20 cellular contexts compared by ENCODE assay signal in genomic region chr5:137032929-137033328, GRCh38.
DNase-seq lines count a peak whose midpoint lies in the region; ATAC-seq lines count a peak whose summit lies in the region.
"Had no signal": no experiment of that assay in that cellular context is flagged by ENCODE, and none has a peak within 500 bp of the region (broad histone marks: within the 10 kb centered on the region; RNA-seq: fewer than 3 reads in every experiment).

No MANE protein-coding gene starts in this region.

- DNase-seq in NCI-H146 (lab: John Stamatoyannopoulos, UW) (peak; percentile 64), dermis blood vessel endothelial cell (peak; percentile 71), iPS-NIHi7 (ENCODE audit: extremely low spot score) (peak; percentile 24), A172 (ENCODE audit: low spot score) (no peak)
- DNase-seq: ACHN; AML-193; DMS79 treated with DMSO at 0.1 percent for 48 hours; IMR-90; NCI-H1048; NCI-H1436; NCI-H2029 treated with DMSO at 0.1 percent for 48 hours; NCI-H2171 treated with DMSO at 0.1 percent for 48 hours; NCI-H446 treated with DMSO at 0.1 percent for 48 hours; NCI-H748 treated with DMSO at 0.1 percent for 48 hours; NK-92 treated with Interleukin-12 subunit alpha and Interleukin-12 subunit beta, amount 100 ng/mL, for 24 hours; Peyer's patch had no signal

- ATAC-seq in HG03457 (IDR thresholded peaks at IDR 0.05; ENCODE audit: unreplicated experiment) (no peak), HG03432 (IDR thresholded peaks at IDR 0.05; ENCODE audit: unreplicated experiment) (no peak), HG02981 (IDR thresholded peaks at IDR 0.05; ENCODE audit: unreplicated experiment) (no peak)
- ATAC-seq: Right ventricle myocardium inferior had no signal
